Comparison of ENCODE assay signal across 8 cellular contexts in the genomic region with DNA sequence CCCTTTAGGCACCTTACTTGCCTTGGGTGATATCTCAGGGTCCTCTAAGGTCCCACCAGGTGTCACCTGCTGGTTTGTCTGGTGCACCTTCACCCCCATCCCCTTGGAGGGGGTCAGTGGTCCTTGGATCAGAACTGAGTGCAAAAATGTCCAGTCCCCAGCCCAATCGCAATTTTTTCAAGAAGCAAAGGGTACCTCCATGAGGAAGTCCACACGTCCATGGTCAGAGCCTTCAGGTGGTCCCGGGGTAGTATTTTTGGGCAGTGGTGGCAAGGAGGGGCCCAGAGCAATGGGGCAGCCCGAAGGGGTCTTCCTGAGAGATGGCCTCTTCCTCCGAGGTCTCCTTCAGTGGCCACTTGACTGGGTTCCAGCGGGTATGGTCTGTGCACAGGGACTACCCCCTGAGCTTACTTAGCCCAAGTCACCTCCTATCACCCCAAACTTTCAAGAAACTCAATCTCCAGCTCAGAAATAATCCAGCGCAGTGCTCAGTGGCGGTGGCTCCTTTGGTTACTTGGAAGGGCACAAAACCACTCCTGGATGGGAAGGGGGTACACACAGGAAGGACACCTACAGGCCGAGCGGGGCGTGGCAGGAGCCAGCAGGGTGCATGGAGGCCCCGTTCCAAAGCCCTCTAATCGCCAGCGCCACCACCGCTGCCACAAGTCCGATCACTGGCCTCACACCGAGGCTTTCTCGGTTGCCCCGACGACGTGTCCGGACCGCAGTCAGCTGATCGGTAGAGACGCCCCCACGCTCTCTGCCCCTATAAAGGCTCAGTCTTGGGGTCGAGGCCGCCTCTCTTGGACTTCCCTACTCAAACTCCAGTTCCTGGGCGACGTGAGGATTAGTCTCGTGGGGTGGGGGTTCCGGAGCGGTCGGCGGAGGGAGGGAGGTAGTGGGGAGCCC. TPM values are rescaled to one million over a fixed set of nuclear protein-coding genes. Genes with fewer than 3 reads are reported as not detected.
DNase-seq lines count a peak whose midpoint lies in the region; TF ChIP-seq lines count a peak whose summit lies in the region.

No MANE protein-coding gene starts in this region.

- no peaks in the 10 kb centered on the region for H3K9me3 Mint-ChIP-seq in nephron

- no peaks in the 10 kb centered on the region for H3K36me3 Mint-ChIP-seq in nephron (ENCODE audit: low read depth)

- peaks cover 28% of the 10 kb centered on the region for H3K27me3 Mint-ChIP-seq in nephron (ENCODE audit: low read depth)

- H3K4me1 Mint-ChIP-seq in nephron = peaks cover 25% of the 10 kb centered on the region

- H3K27ac Mint-ChIP-seq in nephron = peak overlapping the region in 2 of 3 experiments; percentile 32 to 36

- 60 to 62% methylated on average over 6 to 8 of the region's 35 CpGs for WGBS in esophagus squamous epithelium, 2 donors

- TF ChIP-seq POLR2A in esophagus squamous epithelium (IDR thresholded peaks at IDR 0.05) (no peak), uterus (IDR thresholded peaks at IDR 0.05) (no peak)

- H3K27ac ChIP-seq in esophagus squamous epithelium (peak overlapping the region; percentile 22 to 66 (median 37)), uterus (peak overlapping the region; percentile 39 to 71)

- H3K4me3 ChIP-seq in esophagus squamous epithelium (peak overlapping the region; percentile 21 to 61 (median 40)), uterus (peak overlapping the region in 1 of 2 donors; percentile 30)

- peaks cover 12 to 49% (median 19%) of the 10 kb centered on the region in 3 donors for H3K4me1 ChIP-seq in esophagus squamous epithelium
- peaks cover 0 to 3% of the 10 kb centered on the region in 2 donors for H3K4me1 ChIP-seq in uterus

- DNase-seq in NCI-H2171 treated with DMSO at 0.1 percent for 48 hours (lab: John Stamatoyannopoulos, UW) (peak; percentile 42), NCI-H2171 (lab: John Stamatoyannopoulos, UW) (no peak), NCI-H524 treated with DMSO at 0.1 percent for 48 hours (lab: John Stamatoyannopoulos, UW) (peak; percentile 21), activated T-cell treated with anti-CD3 and anti-CD28 coated beads for 48 hours (ENCODE audit: low read depth) (peak; percentile 48), esophagus squamous epithelium (lab: John Stamatoyannopoulos, UW) (no peak), uterus (peak; percentile 58 to 70), NCI-H2227 treated with DMSO at 0.1 percent for 48 hours (lab: John Stamatoyannopoulos, UW) (no peak)

- intact Hi-C loops in esophagus squamous epithelium (cut with DNase I) (no loop called here), uterus (cut with DNase I; ENCODE audit: low total_unique reads) (loop anchor here (10.0 kb wide), 1 partner anchor 116 kb away; no protein-coding TSS in a partner anchor)

- H3K36me3 ChIP-seq in esophagus squamous epithelium (peaks cover 4 to 36% (median 5%) of the 10 kb centered on the region in 3 donors), uterus (no peaks in the 10 kb centered on the region)

- H3K27me3 ChIP-seq in esophagus squamous epithelium = peaks cover 0 to 17% (median 0%) of the 10 kb centered on the region in 4 donors
- H3K27me3 ChIP-seq in uterus = no peaks in the 10 kb centered on the region

- TF ChIP-seq CTCF in esophagus squamous epithelium (IDR thresholded peaks at IDR 0.05) (peak in 5 of 6 experiments; percentile 20 to 54 (median 40)), nephron (IDR thresholded peaks at IDR 0.05; ENCODE audit: unreplicated experiment in 3 of 3) (peak; percentile 14 to 31 (median 22)), uterus (IDR thresholded peaks at IDR 0.05) (peak in 3 of 4 experiments; percentile 22 to 47 (median 36))

- H3K9me3 ChIP-seq in esophagus squamous epithelium (no peaks in the 10 kb centered on the region), uterus (no peaks in the 10 kb centered on the region)

- peak overlapping the region; percentile 9 to 61 (median 20) for H3K4me3 Mint-ChIP-seq in nephron

RNA-seq across cellular contexts. Expression of a gene that starts 4.5 kb away (rescaled TPM):
- total RNA-seq in esophagus squamous epithelium (1 to 10 TPM in 1 of 4 donors, under 1 TPM in 1, not detected in 2; 0.38 to 1.8 TPM), uterus (1 to 10 TPM in 1 of 4 donors, under 1 TPM in 1, not detected in 2; 0.69 to 6.0 TPM)

RNA-seq across cellular contexts. Expression of a gene that starts 16.7 kb away (rescaled TPM):
- total RNA-seq in esophagus squamous epithelium (10 to 100 TPM; 50.1 to 84.0 (median 70.4) TPM), uterus (100 to 1,000 TPM in 1 of 4 donors, 10 to 100 TPM in 3; 11.5 to 179 (median 56.8) TPM)

RNA-seq across cellular contexts. Expression of a gene that starts 16.9 kb away (rescaled TPM):
- total RNA-seq in esophagus squamous epithelium (1 to 10 TPM in 1 of 4 donors, under 1 TPM in 2, not detected in 1; 0.19 to 1.6 (median 0.29) TPM), uterus (1 to 10 TPM in 2 of 4 donors, not detected in 2; 2.9 to 4.9 TPM)

RNA-seq across cellular contexts. Expression of a gene that starts 30.2 kb away (rescaled TPM):
- total RNA-seq in esophagus squamous epithelium = 10 to 100 TPM; 14.5 to 49.2 (median 26.6) TPM
- total RNA-seq in uterus = 10 to 100 TPM in 3 of 4 donors, 1 to 10 TPM in 1; 6.8 to 64.4 (median 20.4) TPM

RNA-seq across cellular contexts. Expression of a gene that starts 33.0 kb away (rescaled TPM):
- total RNA-seq in esophagus squamous epithelium (10 to 100 TPM in 2 of 4 donors, 1 to 10 TPM in 2; 4.6 to 23.8 (median 9.9) TPM), uterus (100 to 1,000 TPM in 1 of 4 donors, 10 to 100 TPM in 2, 1 to 10 TPM in 1; 6.2 to 151 (median 57.8) TPM)

Comparison
In these comparisons a context has a peak if more than half of its experiments do, and no peak if none do; other contexts are left out.
1. DNase-seq: peak in NCI-H2171 treated with DMSO at 0.1 percent for 48 hours (single experiment), NCI-H524 treated with DMSO at 0.1 percent for 48 hours (single experiment), activated T-cell treated with anti-CD3 and anti-CD28 coated beads for 48 hours (single experiment) and uterus (2 of 2); none in NCI-H2171 (single experiment), esophagus squamous epithelium (single experiment) and NCI-H2227 treated with DMSO at 0.1 percent for 48 hours (single experiment).
2. Peak in every context shown above with its lines, with median percentiles within 50 percentile points of each other: CTCF ChIP-seq.